ENCODE assay signal across 9 cellular contexts in the genomic region with DNA sequence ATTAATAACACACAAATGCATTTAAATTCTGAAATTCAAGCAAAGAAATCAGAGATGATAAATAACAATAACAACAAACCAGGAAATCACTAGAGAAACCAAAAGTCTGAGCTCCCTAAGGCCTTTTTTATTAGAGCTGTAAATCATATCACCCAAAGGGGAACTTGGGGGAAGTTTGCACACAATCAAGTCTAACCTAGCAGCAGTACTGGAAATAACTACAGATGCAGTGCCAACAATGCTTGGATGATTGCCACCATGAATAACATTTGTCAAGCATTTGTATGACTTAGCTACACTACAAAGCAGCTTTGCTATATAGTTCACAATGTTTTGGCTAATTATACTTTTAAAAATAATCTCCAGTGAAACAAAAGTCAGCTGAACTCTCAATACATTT. TPM values are rescaled to one million over a fixed set of nuclear protein-coding genes. Genes with fewer than 3 reads are reported as not detected.
A peak's percentile ranks its signal among the peaks of the same experiment; 100 is the strongest.
DNase-seq lines count a peak whose midpoint lies in the region; ATAC-seq, FAIRE-seq and TF ChIP-seq lines count a peak whose summit lies in the region.
"Had no signal": no experiment of that assay in that cellular context is flagged by ENCODE, and none has a peak within 500 bp of the region (broad histone marks: within the 10 kb centered on the region; RNA-seq: fewer than 3 reads in every experiment).

No MANE protein-coding gene starts in this region.

- H3K4me2 ChIP-seq in OCI-LY3 (ENCODE audit: low read length), result peak overlapping the region; percentile 8

- peaks cover 2% of the 10 kb centered on the region for H3K36me3 ChIP-seq in OCI-LY3 (replicated peaks; ENCODE audit: low read depth, low read length)

- FAIRE-seq in GM12892 (lab: Jason Lieb, UNC), result peak; percentile 40

- peaks cover 71% of the 10 kb centered on the region for H3K4me1 ChIP-seq in OCI-LY3 (ENCODE audit: low read length)

- H4K20me1 ChIP-seq in OCI-LY3 (ENCODE audit: insufficient read depth, low read length), result peaks cover 21% of the 10 kb centered on the region

- no peak for TF ChIP-seq POLR2A in GM12892 (IDR thresholded peaks at IDR 0.05; ENCODE audit: low read depth, low read length)

- no peaks in the 10 kb centered on the region for H3K27me3 ChIP-seq in OCI-LY3 (ENCODE audit: low read depth, low read length)

- TF ChIP-seq CTCF in OCI-LY3 (IDR thresholded peaks at IDR 0.05; ENCODE audit: low read depth, low read length), result no peak
- TF ChIP-seq CTCF in retinal pigment epithelial cell (conservative IDR thresholded peaks at IDR 0.05; ENCODE audit: low read depth, low read length), result no peak
- no peak for TF ChIP-seq CTCF in GM10266 (IDR thresholded peaks at IDR 0.05; ENCODE audit: control insufficient read depth, insufficient read depth, low read depth, missing control alignments)

- H3K4me3 ChIP-seq in OCI-LY3 (ENCODE audit: low read length) (no peak overlapping the region), retinal pigment epithelial cell (ENCODE audit: low read length) (no peak overlapping the region)

- no peaks in the 10 kb centered on the region for H3K9me3 ChIP-seq in OCI-LY3 (ENCODE audit: insufficient read depth, low read length)

- H3K9ac ChIP-seq in OCI-LY3 (ENCODE audit: low read length), result no peak overlapping the region

- DNase-seq in GM12892 (ENCODE audit: insufficient read length) (no peak), fibroblast of peridontal ligament (ENCODE audit: extremely low read depth) (peak; percentile 78), retinal pigment epithelial cell (ENCODE audit: low read depth) (peak; percentile 83), NCI-H774 (lab: John Stamatoyannopoulos, UW) (no peak), GM10266 (ENCODE audit: extremely low spot score) (no peak)

- H3K27ac ChIP-seq in OCI-LY3 (ENCODE audit: low read length), result no peak overlapping the region

- ATAC-seq in HG03571 (IDR thresholded peaks at IDR 0.05; ENCODE audit: unreplicated experiment), result no peak
- no peak for ATAC-seq in HG02884 (IDR thresholded peaks at IDR 0.05; ENCODE audit: unreplicated experiment)
- ATAC-seq: stimulated activated memory B cell treated with anti-CD40 and anti-IgM and Interleukin-4, amounts not matched to agents 10 μg/mL and 1 μg/mL and 100 μg/mL, for 72 hours had no signal

- H2AFZ ChIP-seq in OCI-LY3 (ENCODE audit: low read depth, low read length), result no peak overlapping the region

- no peaks in the 10 kb centered on the region for H3K79me2 ChIP-seq in OCI-LY3 (ENCODE audit: low read length)

RNA-seq across cellular contexts. Expression of gene SHQ1, which starts 27.8 kb away (rescaled TPM):
- 14.8 TPM for polyA plus RNA-seq in GM12892 (2012; ENCODE audit: missing spikeins)

Comparison
In these comparisons a context has a peak if more than half of its experiments do, and no peak if none do; other contexts are left out.
1. DNase-seq: peak in fibroblast of peridontal ligament (single experiment) and retinal pigment epithelial cell (single experiment); none in GM12892 (single experiment), NCI-H774 (single experiment) and GM10266 (single experiment).